In the genomic region with DNA sequence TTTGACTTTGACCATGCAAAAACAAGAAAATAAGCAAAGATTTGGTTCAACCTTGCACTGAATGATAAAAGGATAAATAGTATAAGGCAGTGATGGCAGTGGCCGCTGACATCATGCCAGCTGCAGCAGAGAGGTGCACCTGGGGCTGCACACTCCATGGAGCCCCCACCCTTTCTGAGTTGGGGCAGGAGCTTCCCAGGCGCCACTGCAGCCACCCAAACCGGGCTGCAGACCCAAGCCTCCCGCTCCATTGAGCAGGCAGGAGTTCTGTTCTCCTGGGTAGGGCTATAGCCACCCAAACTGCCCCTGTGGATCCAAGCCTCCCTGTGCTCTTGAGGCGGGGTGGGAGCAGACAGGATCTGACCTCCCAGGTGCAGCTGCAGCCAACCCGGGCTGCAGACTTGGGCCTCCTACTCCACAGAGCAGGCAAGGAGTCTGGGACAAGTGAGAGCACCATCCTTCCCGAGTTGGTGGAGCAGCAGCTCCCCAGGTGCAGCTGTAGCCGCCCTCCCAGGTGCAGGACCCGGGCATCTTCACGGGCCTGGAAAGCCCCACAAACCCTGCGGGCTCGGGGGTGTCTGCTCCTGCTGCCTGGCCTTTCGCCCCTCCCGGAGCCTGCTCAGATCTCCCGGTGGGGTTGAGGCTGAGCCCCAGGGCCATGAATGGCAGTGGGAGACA, we compare ENCODE assay signal across 19 cellular contexts.
"Had no signal": no experiment of that assay in that cellular context is flagged by ENCODE, and none has a peak within 500 bp of the region (broad histone marks: within the 10 kb centered on the region; RNA-seq: fewer than 3 reads in every experiment).

No MANE protein-coding gene starts in this region.

- H3K27ac ChIP-seq: brain microvascular endothelial cell, pancreas, transverse colon had no signal

- H3K4me1 Mint-ChIP-seq: activated CD4-positive, alpha-beta T cell treated with anti-CD3 and anti-CD28 coated beads, Interleukin-2, amount 10 ng/mL, durations not matched to agents 7 days and 5 days; activated naive CD8-positive, alpha-beta T cell treated with anti-CD3 and anti-CD28 coated beads, Interleukin-2, amount 10 ng/mL, durations not matched to agents 7 days and 5 days; central memory CD8-positive, alpha-beta T cell; neural crest cell; T-helper 17 cell had no signal

- H3K4me3 ChIP-seq: lung, pancreas, transverse colon had no signal

- H3K27me3 ChIP-seq: brain microvascular endothelial cell, transverse colon had no signal

- H3K4me1 ChIP-seq: pancreas, transverse colon had no signal

- H3K36me3 ChIP-seq: brain microvascular endothelial cell, pancreas, transverse colon had no signal

- H3K4me3 Mint-ChIP-seq: activated CD4-positive, alpha-beta T cell treated with anti-CD3 and anti-CD28 coated beads, Interleukin-2, amount 10 ng/mL, durations not matched to agents 7 days and 5 days; activated naive CD8-positive, alpha-beta T cell treated with anti-CD3 and anti-CD28 coated beads, Interleukin-2, amount 10 ng/mL, durations not matched to agents 7 days and 5 days; activated T-helper 1 cell treated with anti-CD3 and anti-CD28 coated beads, Interleukin-12 subunit alpha, Interleukin-12 subunit beta, Interleukin-2, Interleukin-4 antibody, amounts not matched to agents 30 ng/mL and 10 ng/mL and 1 ng/mL, durations not matched to agents 14 hours and 24 hours and 36 hours; central memory CD8-positive, alpha-beta T cell; mesothelial cell of epicardium; neural crest cell; T-helper 17 cell had no signal

- H3K27ac Mint-ChIP-seq: activated CD4-positive, alpha-beta T cell treated with anti-CD3 and anti-CD28 coated beads, Interleukin-2, amount 10 ng/mL, durations not matched to agents 7 days and 5 days; activated naive CD8-positive, alpha-beta T cell treated with anti-CD3 and anti-CD28 coated beads, Interleukin-2, amount 10 ng/mL, durations not matched to agents 7 days and 5 days; activated T-helper 1 cell treated with anti-CD3 and anti-CD28 coated beads, Interleukin-12 subunit alpha, Interleukin-12 subunit beta, Interleukin-2, Interleukin-4 antibody, amounts not matched to agents 30 ng/mL and 10 ng/mL and 1 ng/mL, durations not matched to agents 14 hours and 24 hours and 36 hours; mesothelial cell of epicardium; T-helper 17 cell had no signal

- ATAC-seq: pancreas, T-helper 17 cell had no signal

- DNase-seq: activated CD4-positive, alpha-beta T cell treated with anti-CD3 and anti-CD28 coated beads, Interleukin-2, amount 10 ng/mL, durations not matched to agents 7 days and 5 days; activated CD4-positive, CD25-positive, alpha-beta regulatory T cell; activated naive CD4-positive, alpha-beta T cell; activated naive CD8-positive, alpha-beta T cell treated with anti-CD3 and anti-CD28 coated beads, Interleukin-2, amount 10 ng/mL, durations not matched to agents 7 days and 5 days; brain microvascular endothelial cell; cortex of kidney; effector CD4-positive, alpha-beta T cell; foreskin fibroblast; hippocampal formation; stimulated activated CD4-positive, alpha-beta T cell treated with anti-CD3 and anti-CD28 coated beads, Interleukin-12 subunit alpha, Interleukin-12 subunit beta, amount 100 ng/mL, for 4 hours; stimulated activated naive CD4-positive, alpha-beta T cell; T-helper 17 cell; transverse colon had no signal

- H3K27me3 Mint-ChIP-seq: activated CD4-positive, alpha-beta T cell treated with anti-CD3 and anti-CD28 coated beads, Interleukin-2, amount 10 ng/mL, durations not matched to agents 7 days and 5 days; activated naive CD8-positive, alpha-beta T cell treated with anti-CD3 and anti-CD28 coated beads, Interleukin-2, amount 10 ng/mL, durations not matched to agents 7 days and 5 days; central memory CD8-positive, alpha-beta T cell; T-helper 17 cell had no signal

- H3K9me3 ChIP-seq: pancreas, transverse colon had no signal

- H3K36me3 Mint-ChIP-seq: activated naive CD8-positive, alpha-beta T cell treated with anti-CD3 and anti-CD28 coated beads, Interleukin-2, amount 10 ng/mL, durations not matched to agents 7 days and 5 days; mesothelial cell of epicardium had no signal
